ENCODE assay signal across 24 cellular contexts in the genomic region with DNA sequence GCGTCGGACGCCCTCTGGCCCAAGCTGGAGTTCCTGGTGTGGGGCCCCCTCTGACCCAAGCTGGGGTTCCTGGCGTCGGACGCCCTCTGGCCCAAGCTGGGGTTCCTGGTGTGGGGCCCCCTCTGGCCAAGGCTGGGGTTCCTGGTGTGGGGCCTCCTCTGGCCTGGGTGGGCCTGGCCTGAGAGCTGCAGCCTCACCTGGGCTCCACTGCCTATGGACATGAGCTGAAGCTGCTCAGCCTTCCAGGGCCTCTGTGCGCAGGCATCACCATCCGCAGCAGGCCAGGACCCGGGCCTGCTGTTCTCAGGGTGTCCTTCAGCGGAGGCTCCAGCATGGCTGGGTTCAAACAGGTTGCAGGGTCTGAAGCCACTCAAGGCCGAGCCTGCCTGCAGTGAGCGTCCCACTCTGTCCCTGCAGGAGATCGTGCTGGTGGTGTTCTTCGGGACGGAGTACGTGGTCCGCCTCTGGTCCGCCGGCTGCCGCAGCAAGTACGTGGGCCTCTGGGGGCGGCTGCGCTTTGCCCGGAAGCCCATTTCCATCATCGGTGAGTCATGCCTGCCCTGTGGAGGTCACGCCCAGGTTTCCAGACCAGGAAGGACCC.
DNase-seq lines count a peak whose midpoint lies in the region; ATAC-seq, FAIRE-seq and TF ChIP-seq lines count a peak whose summit lies in the region.
"Had no signal": no experiment of that assay in that cellular context is flagged by ENCODE, and none has a peak within 500 bp of the region (broad histone marks: within the 10 kb centered on the region; RNA-seq: fewer than 3 reads in every experiment).

No MANE protein-coding gene starts in this region.

- H3K4me1 ChIP-seq in right cardiac atrium (ENCODE audit: control insufficient read depth, insufficient read depth, low read length) = no peaks in the 10 kb centered on the region

- intact Hi-C loops in right cardiac atrium (cut with DNase I) (loop anchor here in 1 of 4 donors (10.0 kb wide), 1 partner anchor 64 kb away; no protein-coding TSS in a partner anchor), sciatic nerve (cut with DNase I) (no loop called here)

- no peaks in the 10 kb centered on the region for H3K9me3 ChIP-seq in right cardiac atrium (ENCODE audit: control insufficient read depth, low read length)
- H3K9me3 ChIP-seq: SK-N-SH had no signal

- H3K27ac Mint-ChIP-seq in activated naive CD4-positive, alpha-beta T cell treated with anti-CD3 and anti-CD28 coated beads, Interleukin-2, amount 50 U/mL, for 72 hours = no peak overlapping the region

- H3K4me3 ChIP-seq in bronchial epithelial cell (ENCODE audit: low read depth, low read length) (no peak overlapping the region), right cardiac atrium (ENCODE audit: low read length) (no peak overlapping the region)
- H3K4me3 ChIP-seq: PC-9 had no signal

- H3K36me3 Mint-ChIP-seq in activated naive CD4-positive, alpha-beta T cell treated with anti-CD3 and anti-CD28 coated beads, Interleukin-2, amount 50 U/mL, for 72 hours = no peaks in the 10 kb centered on the region

- no peak overlapping the region for H3K27ac ChIP-seq in right cardiac atrium (ENCODE audit: low read length)
- H3K27ac ChIP-seq in caudate nucleus (ENCODE audit: low read depth, low read length) = no peak overlapping the region
- H3K27ac ChIP-seq: C4-2B, KMS-11, PC-9 had no signal

- ATAC-seq in activated naive CD4-positive, alpha-beta T cell treated with anti-CD3 and anti-CD28 coated beads, Interleukin-2, amount 50 U/mL, for 72 hours = no peak
- ATAC-seq in right cardiac atrium (no peak), sciatic nerve (no peak), GM19351 (IDR thresholded peaks at IDR 0.05; ENCODE audit: unreplicated experiment) (no peak)

- H3K36me3 ChIP-seq in bronchial epithelial cell (ENCODE audit: control insufficient read depth, insufficient read depth, low read length) = no peaks in the 10 kb centered on the region

- H3K27me3 ChIP-seq in bronchial epithelial cell (ENCODE audit: control insufficient read depth, insufficient read depth, low read length) (no peaks in the 10 kb centered on the region), right cardiac atrium (ENCODE audit: control insufficient read depth, insufficient read depth) (no peaks in the 10 kb centered on the region)

- peak; percentile 3 for DNase-seq in activated naive CD4-positive, alpha-beta T cell treated with anti-CD3 and anti-CD28 coated beads, Interleukin-2, amount 50 U/mL, for 16 hours
- DNase-seq in activated naive CD4-positive, alpha-beta T cell treated with anti-CD3 and anti-CD28 coated beads, Interleukin-2, amount 50 U/mL, for 72 hours (ENCODE audit: low spot score in 2 of 2) = no peak
- DNase-seq in bronchial epithelial cell (ENCODE audit: low read depth) = no peak
- DNase-seq in right cardiac atrium = peak in 2 of 3 donors; percentile 6 to 42
- peak; percentile 50 for DNase-seq in sciatic nerve (ENCODE audit: low spot score)
- DNase-seq in caudate nucleus (lab: John Stamatoyannopoulos, UW) = no peak
- DNase-seq in NCI-H345 treated with DMSO at 0.1 percent for 48 hours (lab: John Stamatoyannopoulos, UW; ENCODE audit: unreplicated experiment) = no peak
- DNase-seq: 8988T, DMS53, GDM1, GOT3, HCEC 1CT, IMR-90, NCI-H1105, PC-9, RPMI8226, SIG-M5, SK-N-SH had no signal

- peak; percentile 68 for FAIRE-seq in bronchial epithelial cell (lab: Jason Lieb, UNC)
- FAIRE-seq: D721Med, GM18507, HTR-8/SVneo had no signal

- TF ChIP-seq CTCF in bronchial epithelial cell (IDR thresholded peaks at IDR 0.05; ENCODE audit: insufficient read depth, low read length, severe bottlenecking) = no peak

- 98% methylated on average over 26 of the region's 26 CpGs for WGBS in right cardiac atrium

- H3K9me3 Mint-ChIP-seq in activated naive CD4-positive, alpha-beta T cell treated with anti-CD3 and anti-CD28 coated beads, Interleukin-2, amount 50 U/mL, for 72 hours = no peaks in the 10 kb centered on the region

Comparison
In these comparisons a context has a peak if more than half of its experiments do, and no peak if none do; other contexts are left out.
1. DNase-seq: peak in activated naive CD4-positive, alpha-beta T cell treated with anti-CD3 and anti-CD28 coated beads, Interleukin-2, amount 50 U/mL, for 16 hours (single experiment), right cardiac atrium (2 of 3) and sciatic nerve (single experiment); none in activated naive CD4-positive, alpha-beta T cell treated with anti-CD3 and anti-CD28 coated beads, Interleukin-2, amount 50 U/mL, for 72 hours (0 of 2), bronchial epithelial cell (single experiment), caudate nucleus (0 of 61) and NCI-H345 treated with DMSO at 0.1 percent for 48 hours (single experiment).